In genomic region chr9:2655411-2655901, GRCh38 we compare ENCODE assay signal across 1 cellular context.
TF ChIP-seq lines count a peak whose summit lies in the region.

No MANE protein-coding gene starts in this region.

TF ChIP-seq in GM12878, 131 proteins besides CTCF, POLR2A, EP300 and RAD21 (continued from another document):
- TF ChIP-seq CEBPZ (IDR thresholded peaks at IDR 0.05; ENCODE audit: low read depth, low read length) (no peak), ETV6 (conservative IDR thresholded peaks at IDR 0.05 in 1 of 2, IDR thresholded peaks at IDR 0.05 in 1 of 2; ENCODE audit: borderline replicate concordance in 1 of 2, low read depth in 1 of 2) (no peak), ZNF217 (IDR thresholded peaks at IDR 0.05) (no peak), SREBF2 (IDR thresholded peaks at IDR 0.05; ENCODE audit: low read length) (no peak), E2F4 (IDR thresholded peaks at IDR 0.05; ENCODE audit: low read depth, low read length) (no peak), MYC (IDR thresholded peaks at IDR 0.05; ENCODE audit: insufficient read depth, insufficient read length, insufficient replicate concordance, low read length, severe bottlenecking) (no peak), KDM1A (IDR thresholded peaks at IDR 0.05; ENCODE audit: borderline replicate concordance) (no peak), ELK1 (IDR thresholded peaks at IDR 0.05; ENCODE audit: low read depth, low read length) (no peak), CREM (IDR thresholded peaks at IDR 0.05; ENCODE audit: low read depth) (no peak), ZNF274 (IDR thresholded peaks at IDR 0.05; ENCODE audit: insufficient read depth, insufficient read length) (no peak), EZH2 (IDR thresholded peaks at IDR 0.05; ENCODE audit: borderline replicate concordance, control insufficient read depth, low read depth, low read length) (no peak)
